Comparison of ENCODE assay signal across 9 cellular contexts in the genomic region with DNA sequence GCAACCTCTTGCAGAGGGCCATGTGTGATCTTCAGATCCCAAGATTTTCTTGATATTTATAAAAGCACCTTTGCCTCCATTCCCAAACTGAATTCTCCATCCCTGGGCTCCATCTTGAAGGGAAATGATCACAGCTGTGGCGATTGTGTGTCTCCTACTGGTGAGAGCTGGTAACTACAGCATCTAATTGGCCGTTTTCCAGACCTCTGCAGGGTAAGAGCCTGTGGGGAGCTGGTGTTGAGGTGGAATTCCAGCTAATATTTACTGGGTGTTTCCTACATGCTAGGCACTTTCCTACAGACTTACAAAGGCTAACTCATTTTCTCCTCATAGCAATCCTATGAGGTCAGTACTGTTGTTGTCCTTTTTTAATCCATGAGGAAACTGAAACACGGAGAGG. TPM values are rescaled to one million over a fixed set of nuclear protein-coding genes. Genes with fewer than 3 reads are reported as not detected.
DNase-seq lines count a peak whose midpoint lies in the region; ATAC-seq, FAIRE-seq and TF ChIP-seq lines count a peak whose summit lies in the region.
"Had no signal": no experiment of that assay in that cellular context is flagged by ENCODE, and none has a peak within 500 bp of the region (broad histone marks: within the 10 kb centered on the region; RNA-seq: fewer than 3 reads in every experiment).

No MANE protein-coding gene starts in this region.

- CTCF ChIA-PET in CD8-positive, alpha-beta T cell (lab: Charles Lee): interaction anchor here (0.6 to 21.4 kb wide), 24 partner anchors 9 to 100 kb away, joined by 3 to 486 read pairs (median 5); a partner anchor contains a TSS
- CTCF ChIA-PET in OCI-LY7 (lab: Charles Lee; ENCODE audit: unreplicated experiment): interaction anchor here (0.6 to 2.7 kb wide), 5 partner anchors 17 to 99 kb away, joined by 3 to 6 read pairs (median 4); no protein-coding TSS in a partner anchor

- no peaks in the 10 kb centered on the region for H3K27me3 Mint-ChIP-seq in CD8-positive, alpha-beta T cell (ENCODE audit: low read depth)

- H3K36me3 ChIP-seq in CD8-positive, alpha-beta T cell (ENCODE audit: insufficient read depth, low read length): no peaks in the 10 kb centered on the region
- H3K36me3 ChIP-seq in OCI-LY7 (ENCODE audit: insufficient read depth, low read length) (no peaks in the 10 kb centered on the region), neutrophil (no peaks in the 10 kb centered on the region), right atrium auricular region (no peaks in the 10 kb centered on the region)
- no peaks in the 10 kb centered on the region for H3K36me3 ChIP-seq in effector memory CD4-positive, alpha-beta T cell (ENCODE audit: control insufficient read depth, insufficient read depth, low read length)

- peak; percentile 80 for FAIRE-seq in GM18507 (lab: Jason Lieb, UNC)
- FAIRE-seq: TTC549 had no signal

- no peak overlapping the region for H3K27ac Mint-ChIP-seq in CD8-positive, alpha-beta T cell

- H3K79me2 ChIP-seq in OCI-LY7 (ENCODE audit: insufficient read depth, low read depth, low read length): no peaks in the 10 kb centered on the region

- POLR2A ChIA-PET in CD8-positive, alpha-beta T cell (lab: Charles Lee): interaction anchor here (0.9 to 1.6 kb wide), 4 partner anchors 25 to 102 kb away, joined by 3 to 6 read pairs (median 4); no protein-coding TSS in a partner anchor
- POLR2A ChIA-PET in OCI-LY7 (lab: Charles Lee): interaction anchor here (0.6 to 10.8 kb wide), 12 partner anchors 11 to 107 kb away, joined by 3 to 116 read pairs (median 4); a partner anchor contains a TSS

- no peaks in the 10 kb centered on the region for H3K27me3 ChIP-seq in CD8-positive, alpha-beta T cell (ENCODE audit: insufficient read depth, low read length)
- H3K27me3 ChIP-seq in effector memory CD4-positive, alpha-beta T cell (replicated peaks; ENCODE audit: control insufficient read depth, insufficient read depth, low read length, poor library complexity, severe bottlenecking): no peaks in the 10 kb centered on the region
- H3K27me3 ChIP-seq in neutrophil (no peaks in the 10 kb centered on the region), right atrium auricular region (no peaks in the 10 kb centered on the region)

- no TSS peak for BruUV-seq in OCI-LY7 (replicated peaks; lab: Mats Ljungman, UMichigan)

- H4K20me1 ChIP-seq in OCI-LY7 (ENCODE audit: insufficient read depth, low read length): no peaks in the 10 kb centered on the region

- no peak overlapping the region for H3K4me3 Mint-ChIP-seq in CD8-positive, alpha-beta T cell

- no peak for ATAC-seq in CD8-positive, alpha-beta T cell
- ATAC-seq in HG03175 (IDR thresholded peaks at IDR 0.05; ENCODE audit: unreplicated experiment): no peak
- no peak for ATAC-seq in GM19328 (IDR thresholded peaks at IDR 0.05; ENCODE audit: unreplicated experiment)

- peak overlapping the region; percentile 51; the same call in 1 of the 2 replicates for H2AFZ ChIP-seq in OCI-LY7 (ENCODE audit: low read length)

- intact Hi-C loops in CD8-positive, alpha-beta T cell (cut with DNase I, micrococcal nuclease): no loop called here
- intact Hi-C loops in OCI-LY7 (cut with micrococcal nuclease; ENCODE audit: unreplicated experiment): no loop called here

- peaks cover 60% of the 10 kb centered on the region for H3K4me1 Mint-ChIP-seq in CD8-positive, alpha-beta T cell (ENCODE audit: low read depth)

- peak; percentile 86 for TF ChIP-seq CTCF in CD8-positive, alpha-beta T cell (IDR thresholded peaks at IDR 0.05)
- peak; percentile 89 for TF ChIP-seq CTCF in OCI-LY7 (conservative IDR thresholded peaks at IDR 0.05; ENCODE audit: low read length)
- TF ChIP-seq CTCF in neutrophil (IDR thresholded peaks at IDR 0.05): peak; percentile 92
- peak in 1 of 2 donors; percentile 59 for TF ChIP-seq CTCF in right atrium auricular region (IDR thresholded peaks at IDR 0.05)

- H3K36me3 Mint-ChIP-seq in CD8-positive, alpha-beta T cell: no peaks in the 10 kb centered on the region

- no peak overlapping the region for H3K4me3 ChIP-seq in CD8-positive, alpha-beta T cell (ENCODE audit: low read depth, low read length)
- H3K4me3 ChIP-seq in OCI-LY7 (ENCODE audit: low read depth, low read length, poor library complexity, severe bottlenecking) (no peak overlapping the region), neutrophil (ENCODE audit: low read depth in 1 of 2, low read length in 1 of 2) (no peak overlapping the region), right atrium auricular region (no peak overlapping the region)
- H3K4me3 ChIP-seq in effector memory CD4-positive, alpha-beta T cell (ENCODE audit: insufficient read depth, low read depth, low read length, poor library complexity, severe bottlenecking): no peak overlapping the region

- no peaks in the 10 kb centered on the region for H3K9me3 Mint-ChIP-seq in CD8-positive, alpha-beta T cell

- no peaks in the 10 kb centered on the region for H3K9me2 ChIP-seq in OCI-LY7 (ENCODE audit: insufficient read depth, low read length)

- peak in 2 of 7 experiments; percentile 26 to 44 for DNase-seq in CD8-positive, alpha-beta T cell
- DNase-seq in GM18507 (ENCODE audit: extremely low spot score, insufficient read length, low read depth) (no peak), OCI-LY7 (ENCODE audit: low spot score) (peak; percentile 60), right atrium auricular region (ENCODE audit: low spot score) (no peak)
- DNase-seq in effector memory CD4-positive, alpha-beta T cell: no peak

- peaks cover 50% of the 10 kb centered on the region for H3K4me1 ChIP-seq in CD8-positive, alpha-beta T cell (ENCODE audit: insufficient read depth, low read length)
- H3K4me1 ChIP-seq in OCI-LY7 (ENCODE audit: insufficient read depth, low read length, poor library complexity, severe bottlenecking) (peaks cover 83% of the 10 kb centered on the region), neutrophil (ENCODE audit: control insufficient read depth in 1 of 2, insufficient read depth in 1 of 2, low read depth in 1 of 2, low read length in 1 of 2) (peaks cover 21 to 30% of the 10 kb centered on the region in 2 experiments), right atrium auricular region (no peaks in the 10 kb centered on the region)
- H3K4me1 ChIP-seq in effector memory CD4-positive, alpha-beta T cell (ENCODE audit: control insufficient read depth, insufficient read depth, low read length, poor library complexity, severe bottlenecking): peaks cover 56% of the 10 kb centered on the region

- no peaks in the 10 kb centered on the region for H3K9me3 ChIP-seq in CD8-positive, alpha-beta T cell (ENCODE audit: low read length)
- H3K9me3 ChIP-seq in OCI-LY7 (ENCODE audit: low read length) (no peaks in the 10 kb centered on the region), neutrophil (no peaks in the 10 kb centered on the region), right atrium auricular region (no peaks in the 10 kb centered on the region)
- H3K9me3 ChIP-seq in effector memory CD4-positive, alpha-beta T cell (ENCODE audit: control insufficient read depth, low read length): no peaks in the 10 kb centered on the region

- H3K4me2 ChIP-seq in OCI-LY7 (ENCODE audit: low read length): peak overlapping the region; percentile 93

- H3K27ac ChIP-seq in CD8-positive, alpha-beta T cell (ENCODE audit: low read depth, low read length): no peak overlapping the region
- H3K27ac ChIP-seq in OCI-LY7 (ENCODE audit: low read depth, low read length, poor library complexity, severe bottlenecking): peak overlapping the region; percentile 97
- H3K27ac ChIP-seq in effector memory CD4-positive, alpha-beta T cell (ENCODE audit: insufficient read depth, low read length, poor library complexity, severe bottlenecking): peak overlapping the region; percentile 22
- no peak overlapping the region for H3K27ac ChIP-seq in neutrophil
- H3K27ac ChIP-seq in right atrium auricular region: no peak overlapping the region

RNA-seq across cellular contexts. Expression of a gene that starts 59.2 kb away (rescaled TPM):
- total RNA-seq in CD8-positive, alpha-beta T cell: not detected
- 0.16 and 0.46 TPM in 2 replicates for total RNA-seq in OCI-LY7 (2014; rRNA removed; shearing (Covaris generic))
- total RNA-seq in OCI-LY7 (2022) (16.4 and 19.9 TPM in 2 replicates), right atrium auricular region (1 to 10 TPM in 1 of 2 donors, under 1 TPM in 1; 0.16 to 1.8 TPM)

Comparison
In these comparisons a context has a peak if more than half of its experiments do, and no peak if none do; other contexts are left out.
1. H3K27ac ChIP-seq: peak in OCI-LY7 (single experiment) and effector memory CD4-positive, alpha-beta T cell (single experiment); none in CD8-positive, alpha-beta T cell (single experiment), neutrophil (single experiment) and right atrium auricular region (0 of 2).